In the genomic region with DNA sequence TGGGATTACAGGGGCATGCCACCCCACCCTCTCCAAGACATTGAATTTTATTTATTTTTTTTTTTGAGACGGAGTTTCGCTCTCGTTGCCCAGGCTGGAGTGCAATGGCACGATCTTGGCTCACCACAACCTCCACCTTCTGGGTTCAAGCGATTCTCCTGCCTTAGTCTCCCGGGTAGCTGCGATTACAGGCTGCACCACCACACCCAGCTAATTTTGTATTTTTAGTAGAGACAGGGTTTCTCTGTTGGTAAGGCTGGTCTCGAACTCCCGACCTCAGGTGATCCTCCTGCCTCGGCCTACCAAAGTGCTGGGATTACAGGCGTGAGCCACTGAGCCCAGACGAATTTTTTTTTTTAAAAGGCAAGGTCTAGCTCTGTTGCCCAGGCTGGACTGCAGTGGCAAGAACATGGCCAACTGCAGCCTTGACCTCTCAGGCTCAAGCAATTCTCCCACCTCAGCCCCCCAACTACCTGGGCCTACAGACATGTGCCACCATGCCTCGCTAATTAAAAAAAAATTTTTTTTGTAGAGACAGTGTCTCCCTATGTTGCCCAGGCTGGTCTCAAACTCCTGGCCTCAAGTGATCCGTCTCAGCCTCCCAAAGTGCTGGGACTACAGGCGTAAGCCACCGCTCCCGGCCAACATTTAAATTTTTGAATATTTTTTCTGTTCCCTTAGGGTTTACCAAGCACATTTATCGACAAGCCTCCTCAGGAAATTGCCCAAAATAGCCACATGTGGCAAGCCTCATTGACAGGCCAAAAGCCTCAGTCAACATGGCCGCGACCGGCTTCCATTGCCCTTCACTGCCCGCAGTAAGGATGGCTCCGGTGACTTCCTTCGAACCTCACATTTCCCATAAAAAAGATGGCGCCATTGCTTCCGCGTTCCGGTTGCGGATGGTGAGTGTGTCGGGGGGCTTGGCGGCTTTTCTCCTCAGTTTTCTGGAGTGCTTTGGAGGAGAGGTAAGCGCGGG, we compare ENCODE assay signal across 8 cellular contexts. TPM values are rescaled to one million over a fixed set of nuclear protein-coding genes. Genes with fewer than 3 reads are reported as not detected.
DNase-seq lines count a peak whose midpoint lies in the region; ATAC-seq and TF ChIP-seq lines count a peak whose summit lies in the region.

Gene SHLD1, plus strand, starts transcription at position 890 of the 979 bp plus-strand sequence. CDS start 22,465 bp downstream, outside the sequence.

- H3K4me3 ChIP-seq in BLaER1 (peak within 1 kb of the TSS; percentile 79), liver (ENCODE audit: low read depth in 1 of 3, low read length in 3 of 3) (peak within 1 kb of the TSS; percentile 64 to 86 (median 79))

- ATAC-seq in GM19324 (IDR thresholded peaks at IDR 0.05; ENCODE audit: low FRiP score, unreplicated experiment) (peak; percentile 88), HG03469 (IDR thresholded peaks at IDR 0.05; ENCODE audit: unreplicated experiment) (peak; percentile 83)

- no peak for TF ChIP-seq CTCF in liver (IDR thresholded peaks at IDR 0.05; ENCODE audit: low read depth, low read length, missing input control)

- 49% methylated on average over 33 of the region's 33 CpGs for WGBS in liver

- H3K9ac ChIP-seq in BLaER1 (peak within 1 kb of the TSS; percentile 79), liver (ENCODE audit: low read depth in 1 of 2, low read length in 2 of 2) (peak within 1 kb of the TSS; percentile 28 to 94)

- H4K20me1 ChIP-seq in BLaER1: no peaks in the 10 kb centered on the region

- no peaks in the 10 kb centered on the region for H3K27me3 ChIP-seq in BLaER1
- H3K27me3 ChIP-seq in liver (ENCODE audit: control insufficient read depth in 4 of 4, insufficient read depth in 4 of 4, low read length in 3 of 4): no peaks in the 10 kb centered on the region

- H3K4me2 ChIP-seq in BLaER1: peak within 1 kb of the TSS; percentile 96

- DNase-seq in NCI-H69 (lab: John Stamatoyannopoulos, UW): peak; percentile 96
- DNase-seq in activated CD4-positive, alpha-beta T cell treated with anti-CD3 and anti-CD28 coated beads, Interleukin-2, amount 50 U/mL, for 1 hour: peak; percentile 75
- DNase-seq in dermis blood vessel endothelial cell: peak; percentile 90
- DNase-seq in stimulated activated CD4-positive, alpha-beta T cell treated with anti-CD3 and anti-CD28 coated beads, Interleukin-4, amount 100 ng/mL, for 1 hour: peak; percentile 78

- peaks cover 18% of the 10 kb centered on the region; the same call in 1 of the 2 replicates for H3K36me3 ChIP-seq in BLaER1
- H3K36me3 ChIP-seq in liver (ENCODE audit: control insufficient read depth in 4 of 4, insufficient read depth in 3 of 4, low read depth in 1 of 4, low read length in 3 of 4): no peaks in the 10 kb centered on the region

- H3K27ac ChIP-seq in BLaER1: peak within 1 kb of the TSS; percentile 76
- peak within 1 kb of the TSS; percentile 76 to 82 for H3K27ac ChIP-seq in liver (ENCODE audit: low read depth in 1 of 2, low read length in 2 of 2)

- H3K4me1 ChIP-seq in BLaER1: peaks cover 24% of the 10 kb centered on the region
- H3K4me1 ChIP-seq in liver (ENCODE audit: control insufficient read depth in 4 of 4, insufficient read depth in 4 of 4, low read length in 3 of 4): peaks cover 0 to 9% (median 3%) of the 10 kb centered on the region in 4 donors

- no peak for TF ChIP-seq RAD21 in liver (IDR thresholded peaks at IDR 0.05)

- peaks cover 6% of the 10 kb centered on the region; the same call in 1 of the 2 replicates for H3K9me3 ChIP-seq in BLaER1
- H3K9me3 ChIP-seq in liver (ENCODE audit: control insufficient read depth in 4 of 4, low read length in 3 of 4): no peaks in the 10 kb centered on the region

TF ChIP-seq in liver, 16 proteins besides CTCF, POLR2A, EP300 and RAD21:
- no peak for TF ChIP-seq JUND (IDR thresholded peaks at IDR 0.05)
- TF ChIP-seq ATF3 (IDR thresholded peaks at IDR 0.05): no peak
- peak in 1 of 2 donors; percentile 17 for TF ChIP-seq RXRA (IDR thresholded peaks at IDR 0.05)
- TF ChIP-seq GABPA (IDR thresholded peaks at IDR 0.05 in 1 of 2, conservative IDR thresholded peaks at IDR 0.05 in 1 of 2): peak; percentile 65 to 88
- TF ChIP-seq, protein P1, sequence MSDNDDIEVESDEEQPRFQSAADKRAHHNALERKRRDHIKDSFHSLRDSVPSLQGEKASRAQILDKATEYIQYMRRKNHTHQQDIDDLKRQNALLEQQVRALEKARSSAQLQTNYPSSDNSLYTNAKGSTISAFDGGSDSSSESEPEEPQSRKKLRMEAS (IDR thresholded peaks at IDR 0.05): peak; percentile 67
- no peak for TF ChIP-seq NR2F2 (IDR thresholded peaks at IDR 0.05)
- peak; percentile 15 for TF ChIP-seq SP1 (IDR thresholded peaks at IDR 0.05)
- peak; percentile 7 for TF ChIP-seq REST (IDR thresholded peaks at IDR 0.05)
- peak; percentile 100 for TF ChIP-seq YY1 (IDR thresholded peaks at IDR 0.05)
- peak; percentile 38 to 80 for TF ChIP-seq EGR1 (IDR thresholded peaks at IDR 0.05; ENCODE audit: low read depth in 2 of 2)
- TF ChIP-seq, protein P2, sequence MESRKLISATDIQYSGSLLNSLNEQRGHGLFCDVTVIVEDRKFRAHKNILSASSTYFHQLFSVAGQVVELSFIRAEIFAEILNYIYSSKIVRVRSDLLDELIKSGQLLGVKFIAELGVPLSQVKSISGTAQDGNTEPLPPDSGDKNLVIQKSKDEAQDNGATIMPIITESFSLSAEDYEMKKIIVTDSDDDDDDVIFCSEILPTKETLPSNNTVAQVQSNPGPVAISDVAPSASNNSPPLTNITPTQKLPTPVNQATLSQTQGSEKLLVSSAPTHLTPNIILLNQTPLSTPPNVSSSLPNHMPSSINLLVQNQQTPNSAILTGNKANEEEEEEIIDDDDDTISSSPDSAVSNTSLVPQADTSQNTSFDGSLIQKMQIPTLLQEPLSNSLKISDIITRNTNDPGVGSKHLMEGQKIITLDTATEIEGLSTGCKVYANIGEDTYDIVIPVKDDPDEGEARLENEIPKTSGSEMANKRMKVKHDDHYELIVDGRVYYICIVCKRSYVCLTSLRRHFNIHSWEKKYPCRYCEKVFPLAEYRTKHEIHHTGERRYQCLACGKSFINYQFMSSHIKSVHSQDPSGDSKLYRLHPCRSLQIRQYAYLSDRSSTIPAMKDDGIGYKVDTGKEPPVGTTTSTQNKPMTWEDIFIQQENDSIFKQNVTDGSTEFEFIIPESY (IDR thresholded peaks at IDR 0.05): no peak
- TF ChIP-seq HNF4G (IDR thresholded peaks at IDR 0.05): no peak
- TF ChIP-seq TAF1 (conservative IDR thresholded peaks at IDR 0.05): peak; percentile 28
- TF ChIP-seq HNF4A (conservative IDR thresholded peaks at IDR 0.05): no peak
- no peak for TF ChIP-seq FOXA1 (IDR thresholded peaks at IDR 0.05)
- TF ChIP-seq FOXA2 (IDR thresholded peaks at IDR 0.05): peak; percentile 27

RNA-seq across cellular contexts. Expression of gene SHLD1, which starts in this region (rescaled TPM):
- total RNA-seq in dermis blood vessel endothelial cell (2.6 and 3.4 TPM in 2 replicates), liver (1 to 10 TPM in 1 of 2 donors, under 1 TPM in 1; 0.92 to 5.0 TPM)
- polyA plus RNA-seq in liver: 1 to 10 TPM; 1.3 to 2.6 TPM

Comparison
In these comparisons a context has a peak if more than half of its experiments do, and no peak if none do; other contexts are left out.
1. Peak in every context shown above with its lines: DNase-seq, ATAC-seq, H3K4me3 ChIP-seq and H3K27ac ChIP-seq.